In genomic region chr11:118398797-118399564, GRCh38 we compare ENCODE assay signal across 9 cellular contexts. TPM values are rescaled to one million over a fixed set of nuclear protein-coding genes. Genes with fewer than 3 reads are reported as not detected.
DNase-seq lines count a peak whose midpoint lies in the region; ATAC-seq and TF ChIP-seq lines count a peak whose summit lies in the region.
"Had no signal": no experiment of that assay in that cellular context is flagged by ENCODE, and none has a peak within 500 bp of the region (broad histone marks: within the 10 kb centered on the region; RNA-seq: fewer than 3 reads in every experiment).

No MANE protein-coding gene starts in this region.

- no TSS peak for BruUV-seq in IMR-90 (replicated peaks; lab: Mats Ljungman, UMichigan)

- H3K4me3 ChIP-seq in DND-41 (ENCODE audit: low read depth in 1 of 2, low read length in 2 of 2) (no peak overlapping the region), IMR-90 (ENCODE audit: insufficient read depth, low read depth, low read length) (no peak overlapping the region), mesenchymal stem cell (ENCODE audit: insufficient read depth in 1 of 2, low read depth in 1 of 2, low read length in 2 of 2) (no peak overlapping the region)

- no peak overlapping the region for H4K5ac ChIP-seq in IMR-90 (ENCODE audit: low read depth, low read length)

- peaks cover 48% of the 10 kb centered on the region for H3K36me3 ChIP-seq in DND-41 (ENCODE audit: insufficient read depth, low read length)
- peaks cover 18% of the 10 kb centered on the region for H3K36me3 ChIP-seq in IMR-90 (ENCODE audit: control insufficient read depth, insufficient read depth, low read length)
- H3K36me3 ChIP-seq in mesenchymal stem cell (ENCODE audit: control insufficient read depth in 1 of 2, insufficient read depth in 2 of 2, low read depth in 1 of 2, low read length in 2 of 2): peaks cover 16 to 42% of the 10 kb centered on the region in 2 experiments

- H3K4me2 ChIP-seq in DND-41 (ENCODE audit: insufficient read depth, low read length) (no peak overlapping the region), IMR-90 (ENCODE audit: low read depth, low read length) (no peak overlapping the region), mesenchymal stem cell (ENCODE audit: low read length, poor library complexity, severe bottlenecking) (no peak overlapping the region)

- H3K27ac ChIP-seq in DND-41 (ENCODE audit: low read length) (0 out of 2 replicates have a peak overlapping the region, but pooled peaks have one; percentile 23), IMR-90 (ENCODE audit: insufficient read depth, low read length) (no peak overlapping the region), mesenchymal stem cell (ENCODE audit: low read length, poor library complexity, severe bottlenecking) (no peak overlapping the region)

- CTCF ChIA-PET in IMR-90 (lab: Yijun Ruan, JAX): interaction anchor here (0.5 to 0.6 kb wide), 2 partner anchors 17 to 993 kb away, joined by 4 read pairs; no protein-coding TSS in a partner anchor

- H3K4me1 ChIP-seq in DND-41 (ENCODE audit: insufficient read depth, low read length) (peaks cover 32% of the 10 kb centered on the region), IMR-90 (ENCODE audit: control insufficient read depth, insufficient read depth, low read length) (peaks cover 4% of the 10 kb centered on the region), mesenchymal stem cell (ENCODE audit: control insufficient read depth, insufficient read depth, low read depth, low read length) (peaks cover 8% of the 10 kb centered on the region)

- H3K4ac ChIP-seq in IMR-90 (ENCODE audit: low read depth, low read length) (no peak overlapping the region), mesenchymal stem cell (ENCODE audit: low read depth in 1 of 2, low read length in 2 of 2) (no peak overlapping the region)

- H3K4me1 Mint-ChIP-seq in activated T-helper 1 cell treated with anti-CD3 and anti-CD28 coated beads, Interleukin-12 subunit alpha, Interleukin-12 subunit beta, Interleukin-2, Interleukin-4 antibody, amounts not matched to agents 30 ng/mL and 10 ng/mL and 1 ng/mL, durations not matched to agents 14 hours and 24 hours and 36 hours (ENCODE audit: low read depth): peaks cover 64% of the 10 kb centered on the region

- DNase-seq in DND-41 (no peak), IMR-90 (peak; percentile 26), mesenchymal stem cell (peak; percentile 3), pons (ENCODE audit: low spot score) (no peak)
- peak; percentile 65 for DNase-seq in activated T-helper 1 cell treated with anti-CD3 and anti-CD28 coated beads, Interleukin-12 subunit alpha, Interleukin-12 subunit beta, Interleukin-2, Interleukin-4 antibody, amounts not matched to agents 30 ng/mL and 10 ng/mL and 1 ng/mL, durations not matched to agents 14 hours and 24 hours and 36 hours (ENCODE audit: low spot score)
- DNase-seq: trophoblast cell had no signal

- no peak for TF ChIP-seq POLR2A in IMR-90 (IDR thresholded peaks at IDR 0.05; ENCODE audit: low read depth, low read length)

- no peak overlapping the region for H3K56ac ChIP-seq in IMR-90 (ENCODE audit: extremely low read depth, insufficient read depth, low read length)

- no peak overlapping the region for H2BK5ac ChIP-seq in IMR-90 (ENCODE audit: low read depth, low read length, poor library complexity, severe bottlenecking)
- no peak overlapping the region for H2BK5ac ChIP-seq in mesenchymal stem cell (ENCODE audit: low read depth, low read length, poor library complexity, severe bottlenecking)

- POLR2A ChIA-PET in IMR-90 (lab: Charles Lee; ENCODE audit: unreplicated experiment): no interaction called here

- no peaks in the 10 kb centered on the region for H3K9me3 Mint-ChIP-seq in activated T-helper 1 cell treated with anti-CD3 and anti-CD28 coated beads, Interleukin-12 subunit alpha, Interleukin-12 subunit beta, Interleukin-2, Interleukin-4 antibody, amounts not matched to agents 30 ng/mL and 10 ng/mL and 1 ng/mL, durations not matched to agents 14 hours and 24 hours and 36 hours

- H3K79me2 ChIP-seq in DND-41 (ENCODE audit: insufficient read depth, low read length): peaks cover 33% of the 10 kb centered on the region

- H4K20me1 ChIP-seq in DND-41 (ENCODE audit: insufficient read depth, low read length) (peaks cover 19% of the 10 kb centered on the region), IMR-90 (ENCODE audit: insufficient read depth, low read length) (peaks cover 17% of the 10 kb centered on the region)

- H2AFZ ChIP-seq in DND-41 (ENCODE audit: low read depth, low read length) (no peak overlapping the region), IMR-90 (replicated peaks; ENCODE audit: low read length, poor library complexity) (no peak overlapping the region), mesenchymal stem cell (ENCODE audit: low read depth, low read length) (no peak overlapping the region)

- no peak overlapping the region for H2BK15ac ChIP-seq in IMR-90 (ENCODE audit: low read depth, low read length)
- H2BK15ac ChIP-seq in mesenchymal stem cell (ENCODE audit: low read depth, poor library complexity, severe bottlenecking): no peak overlapping the region

- peak; percentile 18; the same call in 1 of the 3 replicates for ATAC-seq in DND-41 (ENCODE audit: insufficient read depth, low read depth)
- ATAC-seq in IMR-90 (ENCODE audit: low read depth): no peak
- no peak for ATAC-seq in GM18502 (IDR thresholded peaks at IDR 0.05; ENCODE audit: poor library complexity, unreplicated experiment)
- no peak for ATAC-seq in HG03457 (IDR thresholded peaks at IDR 0.05; ENCODE audit: unreplicated experiment)
- ATAC-seq in HG03469 (IDR thresholded peaks at IDR 0.05; ENCODE audit: unreplicated experiment): no peak

- H3K9ac ChIP-seq in DND-41 (ENCODE audit: low read depth, low read length) (no peak overlapping the region), IMR-90 (ENCODE audit: low read depth, low read length) (no peak overlapping the region), mesenchymal stem cell (ENCODE audit: low read length) (peak overlapping the region; percentile 53)

- no peak for TF ChIP-seq RAD21 in IMR-90 (IDR thresholded peaks at IDR 0.05; ENCODE audit: low read length)

- no peak overlapping the region for H2BK20ac ChIP-seq in IMR-90 (ENCODE audit: low read depth, low read length)

- no peaks in the 10 kb centered on the region for H3K27me3 Mint-ChIP-seq in activated T-helper 1 cell treated with anti-CD3 and anti-CD28 coated beads, Interleukin-12 subunit alpha, Interleukin-12 subunit beta, Interleukin-2, Interleukin-4 antibody, amounts not matched to agents 30 ng/mL and 10 ng/mL and 1 ng/mL, durations not matched to agents 14 hours and 24 hours and 36 hours (ENCODE audit: insufficient read depth)

- peaks cover 3 to 18% of the 10 kb centered on the region in 2 experiments; a peak in 2 of 4 replicates for H3K79me1 ChIP-seq in IMR-90 (ENCODE audit: low read depth in 1 of 2, low read length in 2 of 2)
- no peaks in the 10 kb centered on the region for H3K79me1 ChIP-seq in mesenchymal stem cell (replicated peaks; ENCODE audit: low read length, poor library complexity, severe bottlenecking)

- H2AK5ac ChIP-seq in IMR-90 (ENCODE audit: low read depth, low read length): no peak overlapping the region
- H2AK5ac ChIP-seq in mesenchymal stem cell (ENCODE audit: low read length, severe bottlenecking): no peak overlapping the region

- peak overlapping the region; percentile 96 for H3K27ac Mint-ChIP-seq in activated T-helper 1 cell treated with anti-CD3 and anti-CD28 coated beads, Interleukin-12 subunit alpha, Interleukin-12 subunit beta, Interleukin-2, Interleukin-4 antibody, amounts not matched to agents 30 ng/mL and 10 ng/mL and 1 ng/mL, durations not matched to agents 14 hours and 24 hours and 36 hours

- peaks cover 28% of the 10 kb centered on the region for H3K36me3 Mint-ChIP-seq in activated T-helper 1 cell treated with anti-CD3 and anti-CD28 coated beads, Interleukin-12 subunit alpha, Interleukin-12 subunit beta, Interleukin-2, Interleukin-4 antibody, amounts not matched to agents 30 ng/mL and 10 ng/mL and 1 ng/mL, durations not matched to agents 14 hours and 24 hours and 36 hours (ENCODE audit: low read depth)

- H3K18ac ChIP-seq in IMR-90 (ENCODE audit: low read depth, low read length): no peak overlapping the region
- H3K18ac ChIP-seq in mesenchymal stem cell (ENCODE audit: low read depth in 1 of 2, low read length in 2 of 2): no peak overlapping the region

- H3K23ac ChIP-seq in IMR-90 (ENCODE audit: low read depth, low read length) (no peak overlapping the region), mesenchymal stem cell (ENCODE audit: low read length in 2 of 2) (no peak overlapping the region)

- dilution Hi-C loops in IMR-90 (cut with HindIII; ENCODE audit: low sequenced_read_pairs, unreplicated experiment): no loop called here

- peak overlapping the region; percentile 93 for H3K4me3 Mint-ChIP-seq in activated T-helper 1 cell treated with anti-CD3 and anti-CD28 coated beads, Interleukin-12 subunit alpha, Interleukin-12 subunit beta, Interleukin-2, Interleukin-4 antibody, amounts not matched to agents 30 ng/mL and 10 ng/mL and 1 ng/mL, durations not matched to agents 14 hours and 24 hours and 36 hours

- H3K27me3 ChIP-seq in DND-41 (ENCODE audit: insufficient read depth, low read length, poor library complexity) (no peaks in the 10 kb centered on the region), IMR-90 (ENCODE audit: control insufficient read depth, insufficient read depth, low read length) (no peaks in the 10 kb centered on the region), mesenchymal stem cell (ENCODE audit: control insufficient read depth in 1 of 2, insufficient read depth in 1 of 2, low read length in 2 of 2) (no peaks in the 10 kb centered on the region)

- H2BK120ac ChIP-seq in IMR-90 (ENCODE audit: low read depth, low read length) (no peak overlapping the region), mesenchymal stem cell (ENCODE audit: low read depth, low read length) (no peak overlapping the region)

- H4K91ac ChIP-seq in IMR-90 (ENCODE audit: insufficient read depth, low read depth, low read length) (no peak overlapping the region), mesenchymal stem cell (ENCODE audit: low read length) (no peak overlapping the region)

- H4K8ac ChIP-seq in IMR-90 (ENCODE audit: low read depth in 2 of 2, low read length in 2 of 2) (no peak overlapping the region), mesenchymal stem cell (ENCODE audit: low read length) (no peak overlapping the region)

- peaks cover 5% of the 10 kb centered on the region; the same call in 1 of the 2 replicates for H3K9me1 ChIP-seq in IMR-90 (ENCODE audit: insufficient read depth, low read length)

- WGBS in IMR-90 (ENCODE audit: extremely low coverage in 2 of 2, insufficient read length in 1 of 2), 2 experiments: no CpG with 5 or more reads among the region's 3 CpGs
- 100% methylated on average over 1 of the region's 3 CpGs for WGBS in mesenchymal stem cell

- in situ Hi-C loops in IMR-90 (cut with MboI; ENCODE audit: low sequenced_read_pairs): no loop called here

- no peak for TF ChIP-seq CTCF in DND-41 (IDR thresholded peaks at IDR 0.05; ENCODE audit: borderline replicate concordance, extremely low read depth, low read length, poor library complexity, severe bottlenecking)
- no peak for TF ChIP-seq CTCF in IMR-90 (conservative IDR thresholded peaks at IDR 0.05; ENCODE audit: low read depth, low read length)

- intact Hi-C loops in IMR-90 (cut with micrococcal nuclease): no loop called here
- intact Hi-C loops in activated T-helper 1 cell treated with anti-CD3 and anti-CD28 coated beads, Interleukin-12 subunit alpha, Interleukin-12 subunit beta, Interleukin-2, Interleukin-4 antibody, amounts not matched to agents 30 ng/mL and 10 ng/mL and 1 ng/mL, durations not matched to agents 14 hours and 24 hours and 36 hours (cut with micrococcal nuclease): loop anchor here (5.0 kb wide), 2 partner anchors 157 to 1167 kb away; partner anchors contain the start of genes PCSK7 and RNF214

- no peak overlapping the region for H2AK9ac ChIP-seq in IMR-90 (replicated peaks; ENCODE audit: low read depth, low read length, poor library complexity)

- no peak overlapping the region for H2BK12ac ChIP-seq in mesenchymal stem cell (ENCODE audit: low read length in 2 of 2)

- H3K14ac ChIP-seq in IMR-90 (replicated peaks; ENCODE audit: low read depth, low read length) (no peak overlapping the region), mesenchymal stem cell (ENCODE audit: low read length in 2 of 2) (no peak overlapping the region)

- H3K9me3 ChIP-seq in DND-41 (ENCODE audit: insufficient read depth, low read length, severe bottlenecking) (no peaks in the 10 kb centered on the region), IMR-90 (ENCODE audit: control insufficient read depth, insufficient read depth, low read length) (no peaks in the 10 kb centered on the region), mesenchymal stem cell (ENCODE audit: control insufficient read depth, low read length) (no peaks in the 10 kb centered on the region)

RNA-seq across cellular contexts. Expression of gene ATP5MG, which starts 2.4 kb away (rescaled TPM):
- 71.1 and 219 TPM in 2 replicates for total RNA-seq in IMR-90 (2012; rRNA removed)
- polyA plus RNA-seq in IMR-90 (2012; rRNA removed): 144 and 149 TPM in 2 replicates
- 87.3 and 230 TPM in 2 replicates for polyA plus RNA-seq in IMR-90 (2012; cell fraction: cytosol; rRNA removed)
- polyA plus RNA-seq in IMR-90 (2012; cell fraction: nucleus; rRNA removed; ENCODE audit: low replicate concordance): 19.7 and 67.4 TPM in 2 replicates
- 205 and 216 TPM in 2 replicates for total RNA-seq in activated T-helper 1 cell treated with anti-CD3 and anti-CD28 coated beads, Interleukin-12 subunit alpha, Interleukin-12 subunit beta, Interleukin-2, Interleukin-4 antibody, amounts not matched to agents 30 ng/mL and 10 ng/mL and 1 ng/mL, durations not matched to agents 14 hours and 24 hours and 36 hours
- 757 TPM for polyA plus RNA-seq in mesenchymal stem cell (2013, experiment 1 of 2)
- polyA plus RNA-seq in mesenchymal stem cell (2013, experiment 2 of 2): 746 TPM

RNA-seq across cellular contexts. Expression of gene KMT2A, which starts 37.3 kb away (rescaled TPM):
- 19.7 and 21.1 TPM in 2 replicates for total RNA-seq in IMR-90 (2012; rRNA removed)
- 15.0 and 18.2 TPM in 2 replicates for polyA plus RNA-seq in IMR-90 (2012; rRNA removed)
- 6.1 and 6.3 TPM in 2 replicates for polyA plus RNA-seq in IMR-90 (2012; cell fraction: cytosol; rRNA removed)
- 26.7 and 54.4 TPM in 2 replicates for polyA plus RNA-seq in IMR-90 (2012; cell fraction: nucleus; rRNA removed; ENCODE audit: low replicate concordance)
- 78.4 and 87.8 TPM in 2 replicates for total RNA-seq in activated T-helper 1 cell treated with anti-CD3 and anti-CD28 coated beads, Interleukin-12 subunit alpha, Interleukin-12 subunit beta, Interleukin-2, Interleukin-4 antibody, amounts not matched to agents 30 ng/mL and 10 ng/mL and 1 ng/mL, durations not matched to agents 14 hours and 24 hours and 36 hours
- polyA plus RNA-seq in mesenchymal stem cell (2013, experiment 1 of 2): 10.2 TPM
- 9.5 TPM for polyA plus RNA-seq in mesenchymal stem cell (2013, experiment 2 of 2)

RNA-seq across cellular contexts. Expression of gene UBE4A, which starts 39.6 kb away (rescaled TPM):
- total RNA-seq in IMR-90 (2012; rRNA removed): 69.7 and 71.1 TPM in 2 replicates
- 11.4 and 15.2 TPM in 2 replicates for polyA plus RNA-seq in IMR-90 (2012; rRNA removed)
- polyA plus RNA-seq in IMR-90 (2012; cell fraction: cytosol; rRNA removed): 3.4 and 6.2 TPM in 2 replicates
- polyA plus RNA-seq in IMR-90 (2012; cell fraction: nucleus; rRNA removed; ENCODE audit: low replicate concordance): 2.9 and 20.1 TPM in 2 replicates
- 44.1 and 46.0 TPM in 2 replicates for total RNA-seq in activated T-helper 1 cell treated with anti-CD3 and anti-CD28 coated beads, Interleukin-12 subunit alpha, Interleukin-12 subunit beta, Interleukin-2, Interleukin-4 antibody, amounts not matched to agents 30 ng/mL and 10 ng/mL and 1 ng/mL, durations not matched to agents 14 hours and 24 hours and 36 hours
- 21.9 TPM for polyA plus RNA-seq in mesenchymal stem cell (2013, experiment 1 of 2)
- polyA plus RNA-seq in mesenchymal stem cell (2013, experiment 2 of 2): 22.4 TPM

RNA-seq across cellular contexts. Expression of gene CD3G, which starts 54.8 kb away (rescaled TPM):
- not detected in 2 replicates for total RNA-seq in IMR-90 (2012; rRNA removed)
- polyA plus RNA-seq in IMR-90 (2012; rRNA removed): not detected in 2 replicates
- not detected in 2 replicates for polyA plus RNA-seq in IMR-90 (2012; cell fraction: cytosol; rRNA removed)
- polyA plus RNA-seq in IMR-90 (2012; cell fraction: nucleus; rRNA removed; ENCODE audit: low replicate concordance): not detected in 2 replicates
- total RNA-seq in activated T-helper 1 cell treated with anti-CD3 and anti-CD28 coated beads, Interleukin-12 subunit alpha, Interleukin-12 subunit beta, Interleukin-2, Interleukin-4 antibody, amounts not matched to agents 30 ng/mL and 10 ng/mL and 1 ng/mL, durations not matched to agents 14 hours and 24 hours and 36 hours: 134 and 145 TPM in 2 replicates
- not detected for polyA plus RNA-seq in mesenchymal stem cell (2013, experiment 1 of 2)
- polyA plus RNA-seq in mesenchymal stem cell (2013, experiment 2 of 2): not detected

RNA-seq across cellular contexts. Expression of gene CD3D, which starts 56.5 kb away (rescaled TPM):
- not detected in 2 replicates for total RNA-seq in IMR-90 (2012; rRNA removed)
- not detected in 2 replicates for polyA plus RNA-seq in IMR-90 (2012; rRNA removed)
- polyA plus RNA-seq in IMR-90 (2012; cell fraction: cytosol; rRNA removed): not detected in 2 replicates
- polyA plus RNA-seq in IMR-90 (2012; cell fraction: nucleus; rRNA removed; ENCODE audit: low replicate concordance): not detected in 2 replicates
- 486 and 491 TPM in 2 replicates for total RNA-seq in activated T-helper 1 cell treated with anti-CD3 and anti-CD28 coated beads, Interleukin-12 subunit alpha, Interleukin-12 subunit beta, Interleukin-2, Interleukin-4 antibody, amounts not matched to agents 30 ng/mL and 10 ng/mL and 1 ng/mL, durations not matched to agents 14 hours and 24 hours and 36 hours
- not detected for polyA plus RNA-seq in mesenchymal stem cell (2013, experiment 1 of 2)
- polyA plus RNA-seq in mesenchymal stem cell (2013, experiment 2 of 2): not detected

Comparison
In these comparisons a context has a peak if more than half of its experiments do, and no peak if none do; other contexts are left out.
1. DNase-seq: peak in IMR-90 (single experiment), activated T-helper 1 cell treated with anti-CD3 and anti-CD28 coated beads, Interleukin-12 subunit alpha, Interleukin-12 subunit beta, Interleukin-2, Interleukin-4 antibody, amounts not matched to agents 30 ng/mL and 10 ng/mL and 1 ng/mL, durations not matched to agents 14 hours and 24 hours and 36 hours (single experiment) and mesenchymal stem cell (single experiment); none in DND-41 (single experiment) and pons (single experiment).